1 cellular context compared by ENCODE assay signal in genomic region chr3:43004282-43004681, GRCh38.
TF ChIP-seq lines count a peak whose summit lies in the region.

No MANE protein-coding gene starts in this region.

TF ChIP-seq in IMR-90, 13 proteins besides CTCF, POLR2A, EP300 and RAD21:
- TF ChIP-seq RFX5 (IDR thresholded peaks at IDR 0.05; ENCODE audit: low read depth, low read length) (no peak), CEBPB (IDR thresholded peaks at IDR 0.05; ENCODE audit: low read depth, low read length) (no peak), MAZ (IDR thresholded peaks at IDR 0.05; ENCODE audit: borderline replicate concordance, low read depth, low read length) (no peak), SMC3 (IDR thresholded peaks at IDR 0.05; ENCODE audit: low read depth, low read length) (no peak), BHLHE40 (IDR thresholded peaks at IDR 0.05; ENCODE audit: low read depth, low read length) (no peak), NFE2L2 (IDR thresholded peaks at IDR 0.05; ENCODE audit: low read depth, low read length) (no peak), MAFK (IDR thresholded peaks at IDR 0.05; ENCODE audit: low read depth, low read length) (no peak), MXI1 (IDR thresholded peaks at IDR 0.05; ENCODE audit: borderline replicate concordance, low read depth, low read length) (no peak), FOS (IDR thresholded peaks at IDR 0.05; ENCODE audit: low read depth, low read length) (no peak), CHD1 (IDR thresholded peaks at IDR 0.05; ENCODE audit: low read depth, low read length) (no peak), RCOR1 (IDR thresholded peaks at IDR 0.05; ENCODE audit: insufficient replicate concordance, low read length) (no peak)
- TF ChIP-seq, protein P1, sequence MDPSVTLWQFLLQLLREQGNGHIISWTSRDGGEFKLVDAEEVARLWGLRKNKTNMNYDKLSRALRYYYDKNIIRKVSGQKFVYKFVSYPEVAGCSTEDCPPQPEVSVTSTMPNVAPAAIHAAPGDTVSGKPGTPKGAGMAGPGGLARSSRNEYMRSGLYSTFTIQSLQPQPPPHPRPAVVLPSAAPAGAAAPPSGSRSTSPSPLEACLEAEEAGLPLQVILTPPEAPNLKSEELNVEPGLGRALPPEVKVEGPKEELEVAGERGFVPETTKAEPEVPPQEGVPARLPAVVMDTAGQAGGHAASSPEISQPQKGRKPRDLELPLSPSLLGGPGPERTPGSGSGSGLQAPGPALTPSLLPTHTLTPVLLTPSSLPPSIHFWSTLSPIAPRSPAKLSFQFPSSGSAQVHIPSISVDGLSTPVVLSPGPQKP (IDR thresholded peaks at IDR 0.05; ENCODE audit: borderline replicate concordance, low read depth, low read length) = no peak
- TF ChIP-seq, protein P2, sequence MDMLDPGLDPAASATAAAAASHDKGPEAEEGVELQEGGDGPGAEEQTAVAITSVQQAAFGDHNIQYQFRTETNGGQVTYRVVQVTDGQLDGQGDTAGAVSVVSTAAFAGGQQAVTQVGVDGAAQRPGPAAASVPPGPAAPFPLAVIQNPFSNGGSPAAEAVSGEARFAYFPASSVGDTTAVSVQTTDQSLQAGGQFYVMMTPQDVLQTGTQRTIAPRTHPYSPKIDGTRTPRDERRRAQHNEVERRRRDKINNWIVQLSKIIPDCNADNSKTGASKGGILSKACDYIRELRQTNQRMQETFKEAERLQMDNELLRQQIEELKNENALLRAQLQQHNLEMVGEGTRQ (IDR thresholded peaks at IDR 0.05; ENCODE audit: low read depth, low read length) = no peak
